In the genomic region with DNA sequence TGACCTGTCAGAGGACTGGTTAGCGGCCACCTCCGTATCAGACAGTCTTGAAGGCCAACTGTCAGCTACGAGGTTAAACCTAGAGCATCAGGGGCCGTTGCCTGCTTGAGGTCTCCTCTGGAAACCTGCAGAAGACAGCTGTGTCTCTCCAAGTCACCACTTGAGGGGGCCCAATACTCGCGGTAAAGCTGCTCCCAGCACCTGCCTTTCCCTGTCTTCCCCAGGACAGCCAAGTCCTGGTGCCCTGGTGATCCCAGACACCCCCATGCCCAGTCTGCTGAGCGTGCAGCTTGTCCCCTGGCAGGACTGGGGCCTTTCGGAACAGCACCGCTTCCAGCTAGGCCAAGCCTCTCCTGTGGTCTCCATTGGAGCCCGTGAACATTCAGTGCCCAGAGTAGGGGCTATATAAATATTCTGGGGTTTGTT, we compare ENCODE assay signal across 8 cellular contexts.
DNase-seq lines count a peak whose midpoint lies in the region; ATAC-seq and TF ChIP-seq lines count a peak whose summit lies in the region.

No MANE protein-coding gene starts in this region.

- no peaks in the 10 kb centered on the region for H3K27me3 ChIP-seq in GM06990 (replicated peaks; ENCODE audit: control insufficient read depth, insufficient read depth, low read length)

- peak; percentile 77 for TF ChIP-seq CTCF in GM06990 (IDR thresholded peaks at IDR 0.05; ENCODE audit: insufficient read depth, low read length, poor library complexity, severe bottlenecking)

- ATAC-seq in SK-N-SH treated with all-trans-retinoic acid at 6 μM for 48 hours (peak; percentile 97), left cardiac atrium (peak; percentile 85 to 92), GM18517 (IDR thresholded peaks at IDR 0.05; ENCODE audit: unreplicated experiment) (no peak), GM21390 (IDR thresholded peaks at IDR 0.05; ENCODE audit: unreplicated experiment) (no peak)

- no peak overlapping the region for H3K4me3 ChIP-seq in GM06990 (replicated peaks; ENCODE audit: low read depth, low read length)

- no peaks in the 10 kb centered on the region for H3K36me3 ChIP-seq in GM06990 (ENCODE audit: control insufficient read depth, insufficient read depth, low read length)

- DNase-seq in GM06990 (ENCODE audit: extremely low read depth, insufficient read length), result no peak
- peak; percentile 19 for DNase-seq in NCI-H128 (lab: John Stamatoyannopoulos, UW; ENCODE audit: unreplicated experiment)
- DNase-seq in amygdala (lab: John Stamatoyannopoulos, UW), result peak in 53 of 56 donors; percentile 15 to 86 (median 67)
- DNase-seq in left cardiac atrium, result peak; percentile 78
- peak; percentile 43 for DNase-seq in pulmonary artery endothelial cell (ENCODE audit: low read depth, low spot score)

- intact Hi-C loops in left cardiac atrium (cut with DNase I), result loop anchor here (1.0 to 5.0 kb wide), 4 partner anchors 210 to 300 kb away; no protein-coding TSS in a partner anchor

TF ChIP-seq in SK-N-SH treated with all-trans-retinoic acid at 6 μM for 48 hours, 23 proteins besides CTCF, POLR2A, EP300 and RAD21:
- TF ChIP-seq TOX (CRISPR knock-in tag; IDR thresholded peaks at IDR 0.05; ENCODE audit: borderline replicate concordance) (no peak), ZFP30 (CRISPR knock-in tag; IDR thresholded peaks at IDR 0.05) (no peak), ZNF70 (CRISPR knock-in tag; IDR thresholded peaks at IDR 0.05) (no peak), ZFP3 (CRISPR knock-in tag; IDR thresholded peaks at IDR 0.05) (no peak), SNAI2 (CRISPR knock-in tag; IDR thresholded peaks at IDR 0.05) (no peak), ZNF565 (CRISPR knock-in tag; conservative IDR thresholded peaks at IDR 0.05; ENCODE audit: low read depth) (no peak), RARB (CRISPR knock-in tag; IDR thresholded peaks at IDR 0.05) (no peak)
- TF ChIP-seq, protein P1, sequence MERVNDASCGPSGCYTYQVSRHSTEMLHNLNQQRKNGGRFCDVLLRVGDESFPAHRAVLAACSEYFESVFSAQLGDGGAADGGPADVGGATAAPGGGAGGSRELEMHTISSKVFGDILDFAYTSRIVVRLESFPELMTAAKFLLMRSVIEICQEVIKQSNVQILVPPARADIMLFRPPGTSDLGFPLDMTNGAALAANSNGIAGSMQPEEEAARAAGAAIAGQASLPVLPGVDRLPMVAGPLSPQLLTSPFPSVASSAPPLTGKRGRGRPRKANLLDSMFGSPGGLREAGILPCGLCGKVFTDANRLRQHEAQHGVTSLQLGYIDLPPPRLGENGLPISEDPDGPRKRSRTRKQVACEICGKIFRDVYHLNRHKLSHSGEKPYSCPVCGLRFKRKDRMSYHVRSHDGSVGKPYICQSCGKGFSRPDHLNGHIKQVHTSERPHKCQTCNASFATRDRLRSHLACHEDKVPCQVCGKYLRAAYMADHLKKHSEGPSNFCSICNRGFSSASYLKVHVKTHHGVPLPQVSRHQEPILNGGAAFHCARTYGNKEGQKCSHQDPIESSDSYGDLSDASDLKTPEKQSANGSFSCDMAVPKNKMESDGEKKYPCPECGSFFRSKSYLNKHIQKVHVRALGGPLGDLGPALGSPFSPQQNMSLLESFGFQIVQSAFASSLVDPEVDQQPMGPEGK (CRISPR knock-in tag; IDR thresholded peaks at IDR 0.05; ENCODE audit: borderline replicate concordance), result no peak
- TF ChIP-seq, protein P2, sequence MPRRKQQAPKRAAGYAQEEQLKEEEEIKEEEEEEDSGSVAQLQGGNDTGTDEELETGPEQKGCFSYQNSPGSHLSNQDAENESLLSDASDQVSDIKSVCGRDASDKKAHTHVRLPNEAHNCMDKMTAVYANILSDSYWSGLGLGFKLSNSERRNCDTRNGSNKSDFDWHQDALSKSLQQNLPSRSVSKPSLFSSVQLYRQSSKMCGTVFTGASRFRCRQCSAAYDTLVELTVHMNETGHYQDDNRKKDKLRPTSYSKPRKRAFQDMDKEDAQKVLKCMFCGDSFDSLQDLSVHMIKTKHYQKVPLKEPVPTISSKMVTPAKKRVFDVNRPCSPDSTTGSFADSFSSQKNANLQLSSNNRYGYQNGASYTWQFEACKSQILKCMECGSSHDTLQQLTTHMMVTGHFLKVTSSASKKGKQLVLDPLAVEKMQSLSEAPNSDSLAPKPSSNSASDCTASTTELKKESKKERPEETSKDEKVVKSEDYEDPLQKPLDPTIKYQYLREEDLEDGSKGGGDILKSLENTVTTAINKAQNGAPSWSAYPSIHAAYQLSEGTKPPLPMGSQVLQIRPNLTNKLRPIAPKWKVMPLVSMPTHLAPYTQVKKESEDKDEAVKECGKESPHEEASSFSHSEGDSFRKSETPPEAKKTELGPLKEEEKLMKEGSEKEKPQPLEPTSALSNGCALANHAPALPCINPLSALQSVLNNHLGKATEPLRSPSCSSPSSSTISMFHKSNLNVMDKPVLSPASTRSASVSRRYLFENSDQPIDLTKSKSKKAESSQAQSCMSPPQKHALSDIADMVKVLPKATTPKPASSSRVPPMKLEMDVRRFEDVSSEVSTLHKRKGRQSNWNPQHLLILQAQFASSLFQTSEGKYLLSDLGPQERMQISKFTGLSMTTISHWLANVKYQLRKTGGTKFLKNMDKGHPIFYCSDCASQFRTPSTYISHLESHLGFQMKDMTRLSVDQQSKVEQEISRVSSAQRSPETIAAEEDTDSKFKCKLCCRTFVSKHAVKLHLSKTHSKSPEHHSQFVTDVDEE (CRISPR knock-in tag; IDR thresholded peaks at IDR 0.05), result no peak

Comparison
In these comparisons a context has a peak if more than half of its experiments do, and no peak if none do; other contexts are left out.
1. ATAC-seq: peak in SK-N-SH treated with all-trans-retinoic acid at 6 μM for 48 hours (single experiment) and left cardiac atrium (2 of 2); none in GM18517 (single experiment) and GM21390 (single experiment).